In genomic region chr21:35981514-35982070, GRCh38 we compare ENCODE assay signal across 30 cellular contexts.
"Had no signal": no experiment of that assay in that cellular context is flagged by ENCODE, and none has a peak within 500 bp of the region (broad histone marks: within the 10 kb centered on the region; RNA-seq: fewer than 3 reads in every experiment).

No MANE protein-coding gene starts in this region.

- H3K4me3 ChIP-seq: colonic mucosa, heart left ventricle, neural progenitor cell, right lobe of liver, thyroid gland, upper lobe of right lung had no signal

- H3K4me2 ChIP-seq: neural progenitor cell had no signal

- H3K27me3 ChIP-seq: breast epithelium, colonic mucosa, neural progenitor cell, right lobe of liver, thyroid gland had no signal

- H2AFZ ChIP-seq: neural progenitor cell had no signal

- DNase-seq: activated CD4-positive, alpha-beta T cell treated with anti-CD3 and anti-CD28 coated beads, Interleukin-2, amount 10 ng/mL, durations not matched to agents 7 days and 5 days; activated CD8-positive, alpha-beta memory T cell treated with anti-CD3 and anti-CD28 coated beads, Interleukin-2, amount 10 ng/mL, durations not matched to agents 7 days and 5 days; activated CD8-positive, alpha-beta T cell treated with anti-CD3 and anti-CD28 coated beads for 36 hours; activated naive CD8-positive, alpha-beta T cell treated with anti-CD3 and anti-CD28 coated beads, Interleukin-2, amount 50 U/mL, for 24 hours; activated T-cell treated with anti-CD3 and anti-CD28 coated beads, Interleukin-2, amount 50 U/mL, for 48 hours; amygdala; cerebellar nuclear complex; colonic mucosa; effector memory CD4-positive, alpha-beta T cell; heart left ventricle; hypothalamus; immature natural killer cell; kidney; left colon; natural killer cell; occipital lobe; right lobe of liver; small intestine; stimulated activated CD4-positive, alpha-beta T cell treated with anti-CD3 and anti-CD28 coated beads, Interleukin-1b, Interleukin-23, amount 100 ng/mL, for 48 hours; stimulated activated CD4-positive, alpha-beta T cell treated with anti-CD3 and anti-CD28 coated beads, Interleukin-4, amount 100 ng/mL, for 4 hours; stimulated activated CD8-positive, alpha-beta memory T cell treated with anti-CD3 and anti-CD28 coated beads, Interleukin-4, amount 100 ng/mL, for 48 hours; stimulated activated naive CD8-positive, alpha-beta T cell treated with anti-CD3 and anti-CD28 coated beads, Interleukin-15, amount 100 ng/mL, for 72 hours; substantia nigra; thyroid gland; upper lobe of right lung had no signal

- H3K27ac ChIP-seq: colonic mucosa, heart left ventricle, neural progenitor cell, right lobe of liver, thyroid gland, upper lobe of right lung, VCaP had no signal

- ATAC-seq: activated CD4-positive, CD25-positive, alpha-beta regulatory T cell treated with anti-CD3 and anti-CD28 coated beads, Interleukin-2, amount 50 U/mL, for 24 hours; activated CD8-positive, alpha-beta memory T cell treated with anti-CD3 and anti-CD28 coated beads, Interleukin-2, amount 10 ng/mL, durations not matched to agents 7 days and 5 days; activated CD8-positive, alpha-beta T cell treated with anti-CD3 and anti-CD28 coated beads for 36 hours; activated naive CD8-positive, alpha-beta T cell treated with anti-CD3 and anti-CD28 coated beads, Interleukin-2, amount 50 U/mL, for 24 hours; heart left ventricle; left colon; natural killer cell; right lobe of liver; stimulated activated memory B cell treated with anti-CD40 and anti-IgM and Interleukin-4, amounts not matched to agents 10 μg/mL and 1 μg/mL and 100 μg/mL, for 72 hours; stimulated activated naive CD8-positive, alpha-beta T cell treated with anti-CD3 and anti-CD28 coated beads, Interleukin-15, amount 100 ng/mL, for 72 hours; upper lobe of right lung had no signal

- H3K9me3 ChIP-seq: breast epithelium, colonic mucosa, right lobe of liver, thyroid gland, upper lobe of right lung had no signal

- H3K4me1 ChIP-seq: breast epithelium, colonic mucosa, heart left ventricle, neural progenitor cell, thyroid gland, upper lobe of right lung had no signal

- H3K36me3 ChIP-seq: breast epithelium, colonic mucosa, heart left ventricle, neural progenitor cell, right lobe of liver, thyroid gland, upper lobe of right lung had no signal

- H3K9ac ChIP-seq: neural progenitor cell had no signal
